ENCODE assay signal across 23 cellular contexts in the genomic region with DNA sequence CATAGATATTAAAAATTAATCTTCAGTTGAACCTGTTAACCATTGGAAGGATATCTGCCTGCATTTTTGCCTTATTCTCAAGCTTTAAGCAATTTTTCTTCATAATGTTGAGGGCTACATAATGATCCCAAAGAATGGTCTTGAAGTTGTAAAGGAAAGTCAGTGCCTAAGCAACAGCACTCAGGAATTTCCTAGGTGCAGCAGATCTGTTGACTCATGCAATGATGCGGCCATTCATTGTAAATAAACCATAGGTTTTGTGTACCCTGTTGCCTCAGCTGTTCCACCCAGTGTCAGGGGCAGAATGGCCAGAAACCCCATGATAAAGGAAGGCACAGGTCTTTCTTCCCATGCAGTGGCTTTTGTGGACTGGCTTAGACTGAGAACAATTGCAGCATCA.
"Had no signal": no experiment of that assay in that cellular context is flagged by ENCODE, and none has a peak within 500 bp of the region (broad histone marks: within the 10 kb centered on the region; RNA-seq: fewer than 3 reads in every experiment).

No MANE protein-coding gene starts in this region.

- H3K4me1 ChIP-seq: ascending aorta, esophagus squamous epithelium, upper lobe of right lung had no signal

- H3K27ac Mint-ChIP-seq: activated CD4-positive, alpha-beta T cell treated with anti-CD3 and anti-CD28 coated beads, Interleukin-2, amount 10 ng/mL, durations not matched to agents 7 days and 5 days; activated CD8-positive, alpha-beta T cell treated with anti-CD3 and anti-CD28 coated beads, Interleukin-2, amount 10 ng/mL, durations not matched to agents 7 days and 5 days; activated naive CD4-positive, alpha-beta T cell treated with anti-CD3 and anti-CD28 coated beads, Interleukin-2, amount 50 U/mL, for 24 hours; dendritic cell treated with granulocyte-macrophage colony-stimulating factor and Interleukin-4, amounts not matched to agents 40 ng/mL and 50 ng/mL, for 4 days; nephron progenitor cell; stimulated activated naive B cell treated with anti-CD40 and anti-IgM and Interleukin-4, amounts not matched to agents 10 μg/mL and 1 μg/mL and 100 μg/mL, for 72 hours; T-helper 1 cell treated with Interleukin-12 subunit alpha and Interleukin-12 subunit beta and Interleukin-4 antibody, amounts not matched to agents 30 μg/mL and 1 μg/mL, for 36 hours had no signal

- ATAC-seq: activated CD4-positive, CD25-positive, alpha-beta regulatory T cell treated with anti-CD3 and anti-CD28 coated beads, Interleukin-2, amount 50 U/mL, for 24 hours; activated CD8-positive, alpha-beta T cell treated with anti-CD3 and anti-CD28 coated beads, Interleukin-2, amount 10 ng/mL, durations not matched to agents 7 days and 5 days; left lobe of liver; stimulated activated naive B cell treated with anti-CD40 and anti-IgM and Interleukin-4, amounts not matched to agents 10 μg/mL and 1 μg/mL and 100 μg/mL, for 72 hours; upper lobe of right lung had no signal

- H3K9me3 Mint-ChIP-seq: activated CD4-positive, alpha-beta T cell treated with anti-CD3 and anti-CD28 coated beads, Interleukin-2, amount 10 ng/mL, durations not matched to agents 7 days and 5 days; activated naive CD4-positive, alpha-beta T cell treated with anti-CD3 and anti-CD28 coated beads, Interleukin-2, amount 50 U/mL, for 24 hours; dendritic cell treated with granulocyte-macrophage colony-stimulating factor and Interleukin-4, amounts not matched to agents 40 ng/mL and 50 ng/mL, for 4 days; nephron progenitor cell; stimulated activated naive B cell treated with anti-CD40 and anti-IgM and Interleukin-4, amounts not matched to agents 10 μg/mL and 1 μg/mL and 100 μg/mL, for 72 hours; T-helper 1 cell treated with Interleukin-12 subunit alpha and Interleukin-12 subunit beta and Interleukin-4 antibody, amounts not matched to agents 30 μg/mL and 1 μg/mL, for 36 hours had no signal

- H3K36me3 Mint-ChIP-seq: activated naive CD4-positive, alpha-beta T cell treated with anti-CD3 and anti-CD28 coated beads, Interleukin-2, amount 50 U/mL, for 24 hours; stimulated activated naive B cell treated with anti-CD40 and anti-IgM and Interleukin-4, amounts not matched to agents 10 μg/mL and 1 μg/mL and 100 μg/mL, for 72 hours had no signal

- DNase-seq: activated CD4-positive, alpha-beta T cell treated with anti-CD3 and anti-CD28 coated beads, Interleukin-2, amount 10 ng/mL, durations not matched to agents 7 days and 5 days; activated CD8-positive, alpha-beta T cell treated with anti-CD3 and anti-CD28 coated beads, Interleukin-2, amount 10 ng/mL, durations not matched to agents 7 days and 5 days; activated effector memory CD4-positive, alpha-beta T cell treated with anti-CD3 and anti-CD28 coated beads, Interleukin-2, amount 50 U/mL, for 16 hours; activated T-cell treated with anti-CD3 and anti-CD28 coated beads, Interleukin-2, amount 50 U/mL, for 48 hours; cerebellar nuclear complex; effector CD8-positive, alpha-beta T cell; esophagus squamous epithelium; islet precursor cell; midbrain; nephron progenitor cell; occipital lobe; posterior cingulate gyrus; retina; stimulated activated naive B cell treated with anti-CD40 and anti-IgM and Interleukin-4, amounts not matched to agents 10 μg/mL and 1 μg/mL and 100 μg/mL, for 72 hours; upper lobe of right lung had no signal

- H3K4me3 Mint-ChIP-seq: activated CD4-positive, alpha-beta T cell treated with anti-CD3 and anti-CD28 coated beads, Interleukin-2, amount 10 ng/mL, durations not matched to agents 7 days and 5 days; activated CD8-positive, alpha-beta T cell treated with anti-CD3 and anti-CD28 coated beads, Interleukin-2, amount 10 ng/mL, durations not matched to agents 7 days and 5 days; activated naive CD4-positive, alpha-beta T cell treated with anti-CD3 and anti-CD28 coated beads, Interleukin-2, amount 50 U/mL, for 24 hours; dendritic cell treated with granulocyte-macrophage colony-stimulating factor and Interleukin-4, amounts not matched to agents 40 ng/mL and 50 ng/mL, for 4 days; nephron progenitor cell; stimulated activated naive B cell treated with anti-CD40 and anti-IgM and Interleukin-4, amounts not matched to agents 10 μg/mL and 1 μg/mL and 100 μg/mL, for 72 hours; T-helper 1 cell treated with Interleukin-12 subunit alpha and Interleukin-12 subunit beta and Interleukin-4 antibody, amounts not matched to agents 30 μg/mL and 1 μg/mL, for 36 hours had no signal

- H3K27me3 ChIP-seq: ascending aorta, esophagus squamous epithelium, upper lobe of right lung had no signal

- H3K36me3 ChIP-seq: ascending aorta, esophagus squamous epithelium, thoracic aorta, upper lobe of right lung had no signal

- H3K27ac ChIP-seq: ascending aorta, esophagus squamous epithelium, thoracic aorta, upper lobe of right lung had no signal

- H3K4me3 ChIP-seq: ascending aorta, esophagus squamous epithelium, lung, thoracic aorta, upper lobe of right lung had no signal

- H3K4me1 Mint-ChIP-seq: activated CD4-positive, alpha-beta T cell treated with anti-CD3 and anti-CD28 coated beads, Interleukin-2, amount 10 ng/mL, durations not matched to agents 7 days and 5 days; activated naive CD4-positive, alpha-beta T cell treated with anti-CD3 and anti-CD28 coated beads, Interleukin-2, amount 50 U/mL, for 24 hours; nephron progenitor cell; stimulated activated naive B cell treated with anti-CD40 and anti-IgM and Interleukin-4, amounts not matched to agents 10 μg/mL and 1 μg/mL and 100 μg/mL, for 72 hours had no signal

- H3K27me3 Mint-ChIP-seq: activated naive CD4-positive, alpha-beta T cell treated with anti-CD3 and anti-CD28 coated beads, Interleukin-2, amount 50 U/mL, for 24 hours; stimulated activated naive B cell treated with anti-CD40 and anti-IgM and Interleukin-4, amounts not matched to agents 10 μg/mL and 1 μg/mL and 100 μg/mL, for 72 hours had no signal

- H3K9me3 ChIP-seq: ascending aorta, esophagus squamous epithelium, thoracic aorta, upper lobe of right lung had no signal
